ENCODE assay signal across 8 cellular contexts in the genomic region with DNA sequence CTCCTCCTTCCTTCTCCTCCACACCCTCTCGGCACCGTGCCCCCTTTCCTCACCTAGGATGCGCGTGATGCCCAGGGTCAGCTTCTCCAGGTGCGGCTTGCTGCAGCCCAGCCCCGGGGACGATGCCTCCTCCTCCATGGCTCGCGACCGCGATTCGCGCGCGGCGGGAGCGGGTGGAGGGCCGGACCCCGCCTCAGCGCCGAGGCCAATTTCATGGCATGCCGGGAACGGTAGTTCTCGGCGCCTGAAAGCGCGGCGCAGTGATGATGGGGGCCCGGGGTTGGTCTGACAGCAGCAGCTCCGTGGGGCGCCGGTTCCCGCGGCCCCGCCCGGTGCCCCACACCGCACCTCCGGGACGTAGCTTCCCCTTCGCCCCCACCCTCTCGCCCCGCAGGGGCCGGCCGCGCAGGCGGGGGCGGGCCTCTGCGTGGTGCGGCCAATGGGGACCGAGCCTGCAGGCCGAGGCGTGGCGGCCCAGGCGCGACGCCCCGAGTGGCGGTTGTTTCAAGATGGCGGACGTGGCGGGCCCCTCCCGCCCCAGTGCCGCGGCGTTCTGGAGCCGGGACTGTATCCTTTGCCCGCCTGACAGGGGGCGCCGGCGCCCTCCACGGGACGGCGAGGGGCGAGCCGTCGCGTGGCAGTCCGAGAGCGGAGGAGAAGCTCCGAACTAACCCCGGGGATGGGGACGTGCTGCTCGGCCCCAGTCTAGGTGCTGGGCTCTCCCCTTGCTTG. TPM values are rescaled to one million over a fixed set of nuclear protein-coding genes. Genes with fewer than 3 reads are reported as not detected.
DNase-seq lines count a peak whose midpoint lies in the region; ATAC-seq, FAIRE-seq and TF ChIP-seq lines count a peak whose summit lies in the region.

A gene (plus strand): TSS at position 498 of the 732 bp plus-strand sequence. CDS start 12 bp downstream, at position 510.
A gene with protein sequence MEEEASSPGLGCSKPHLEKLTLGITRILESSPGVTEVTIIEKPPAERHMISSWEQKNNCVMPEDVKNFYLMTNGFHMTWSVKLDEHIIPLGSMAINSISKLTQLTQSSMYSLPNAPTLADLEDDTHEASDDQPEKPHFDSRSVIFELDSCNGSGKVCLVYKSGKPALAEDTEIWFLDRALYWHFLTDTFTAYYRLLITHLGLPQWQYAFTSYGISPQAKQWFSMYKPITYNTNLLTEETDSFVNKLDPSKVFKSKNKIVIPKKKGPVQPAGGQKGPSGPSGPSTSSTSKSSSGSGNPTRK (minus strand): TSS at position 373 of the 732 bp plus-strand sequence. CDS start 235 bp downstream, at position 138.

- peak within 1 kb of the TSS; percentile 99 for H2AFZ ChIP-seq in keratinocyte (ENCODE audit: control insufficient read depth, low read length)

- TF ChIP-seq CTCF in AG09319 (IDR thresholded peaks at IDR 0.05; ENCODE audit: low read depth, low read length) (peak; percentile 39), activated B cell treated with CpG ODN at 0.5 μM for 24 hours (IDR thresholded peaks at IDR 0.05) (no peak), keratinocyte (optimal IDR thresholded peaks at IDR 0.05 in 1 of 3, IDR thresholded peaks at IDR 0.05 in 1 of 3, conservative IDR thresholded peaks at IDR 0.05 in 1 of 3; ENCODE audit: extremely low read depth in 1 of 3, insufficient read depth in 2 of 3, low read length in 3 of 3) (peak in 2 of 3 experiments; percentile 33 to 61)

- H3K9me3 ChIP-seq in keratinocyte (ENCODE audit: control insufficient read depth, low read depth, low read length) = no peaks in the 10 kb centered on the region

- POLR2A ChIA-PET in activated B cell treated with CpG ODN at 0.5 μM for 24 hours (lab: Charles Lee) = interaction anchor here (0.6 to 1.0 kb wide), 3 partner anchors 23 to 857 kb away, joined by 3 to 6 read pairs (median 4); a partner anchor contains a TSS

- H3K36me3 Mint-ChIP-seq in activated B cell treated with CpG ODN at 0.5 μM for 24 hours (ENCODE audit: low read depth) = peaks cover 4% of the 10 kb centered on the region

- H3K79me2 ChIP-seq in keratinocyte (ENCODE audit: control insufficient read depth, insufficient read depth, low read length) = peaks cover 20% of the 10 kb centered on the region

- H3K4me1 Mint-ChIP-seq in activated B cell treated with CpG ODN at 0.5 μM for 24 hours = peaks cover 31% of the 10 kb centered on the region

- H3K9ac ChIP-seq in keratinocyte (ENCODE audit: control insufficient read depth, extremely low read depth, insufficient read depth, low read length) = peak within 1 kb of the TSS; percentile 88

- no peak for FAIRE-seq in keratinocyte (lab: Jason Lieb, UNC)

- intact Hi-C loops in activated B cell treated with CpG ODN at 0.5 μM for 24 hours (cut with micrococcal nuclease) = loop anchor here (1.0 to 10.0 kb wide), 5 partner anchors 699 to 1854 kb away; a partner anchor contains a TSS

- H3K27me3 Mint-ChIP-seq in activated B cell treated with CpG ODN at 0.5 μM for 24 hours = no peaks in the 10 kb centered on the region

- ATAC-seq in GM18909 (IDR thresholded peaks at IDR 0.05; ENCODE audit: poor library complexity, unreplicated experiment) (peak; percentile 93), HG03159 (IDR thresholded peaks at IDR 0.05; ENCODE audit: unreplicated experiment) (peak; percentile 92), activated B cell treated with CpG ODN at 0.5 μM for 24 hours (ENCODE audit: low read depth) (peak; percentile 91)

- DNase-seq in AG09319 (ENCODE audit: extremely low read depth, low read depth) (no peak), NCI-H226 (peak; percentile 74), activated B cell treated with CpG ODN at 0.5 μM for 24 hours (peak; percentile 88), caudate nucleus (lab: John Stamatoyannopoulos, UW) (peak in 59 of 61 donors; percentile 24 to 96 (median 82)), keratinocyte (ENCODE audit: low read depth, low spot score) (no peak)
- peak; percentile 76 to 81 for DNase-seq in stimulated activated CD4-positive, alpha-beta T cell treated with anti-CD3 and anti-CD28 coated beads, Interleukin-15, amount 100 ng/mL, for 1 hour (ENCODE audit: low read depth in 1 of 2, low spot score in 1 of 2)

- no peaks in the 10 kb centered on the region for H3K27me3 ChIP-seq in keratinocyte (ENCODE audit: control insufficient read depth, extremely low read depth, insufficient read depth, low read length)

- peak within 1 kb of the TSS; percentile 84 for H3K27ac Mint-ChIP-seq in activated B cell treated with CpG ODN at 0.5 μM for 24 hours

- peak within 1 kb of the TSS; percentile 94 for H3K4me3 Mint-ChIP-seq in activated B cell treated with CpG ODN at 0.5 μM for 24 hours

- dilution Hi-C loops in keratinocyte (cut with MboI; ENCODE audit: extremely low pct_ligation_motif_present, low sequenced_read_pairs) = no loop called here

- no peaks in the 10 kb centered on the region for H3K9me3 Mint-ChIP-seq in activated B cell treated with CpG ODN at 0.5 μM for 24 hours

- CTCF ChIA-PET in activated B cell treated with CpG ODN at 0.5 μM for 24 hours (lab: Charles Lee) = interaction anchor here (1.4 to 1.8 kb wide), 3 partner anchors 10 to 20 kb away, joined by 3 to 6 read pairs (median 6); no protein-coding TSS in a partner anchor

- H3K4me2 ChIP-seq in keratinocyte (ENCODE audit: control insufficient read depth, extremely low read depth, insufficient read depth, low read depth, low read length) = peak within 1 kb of the TSS; percentile 95

- H3K36me3 ChIP-seq in keratinocyte (ENCODE audit: control insufficient read depth in 2 of 2, extremely low read depth in 1 of 2, insufficient read depth in 2 of 2, low read length in 2 of 2) = no peaks in the 10 kb centered on the region

- no peaks in the 10 kb centered on the region for H3K9me1 ChIP-seq in keratinocyte (ENCODE audit: control insufficient read depth, extremely low read depth, insufficient read depth, low read length)

- H3K4me3 ChIP-seq in keratinocyte (ENCODE audit: control insufficient read depth in 2 of 3, extremely low read depth in 1 of 3, insufficient read depth in 2 of 3, low read depth in 1 of 3, low read length in 3 of 3) = peak within 1 kb of the TSS; percentile 86 to 97 (median 92)

- H3K27ac ChIP-seq in caudate nucleus (ENCODE audit: low read depth, low read length) = peak within 1 kb of the TSS; percentile 74
- H3K27ac ChIP-seq in keratinocyte (ENCODE audit: control insufficient read depth, insufficient read depth, low read length) = peak within 1 kb of the TSS; percentile 95

- H4K20me1 ChIP-seq in keratinocyte (ENCODE audit: control insufficient read depth, extremely low read depth, insufficient read depth, low read length) = no peaks in the 10 kb centered on the region

- peaks cover 14% of the 10 kb centered on the region for H3K4me1 ChIP-seq in keratinocyte (ENCODE audit: control insufficient read depth, extremely low read depth, insufficient read depth, low read length)

RNA-seq across cellular contexts. Expression of the first gene that starts in this region (rescaled TPM):
- total RNA-seq in activated B cell treated with CpG ODN at 0.5 μM for 24 hours = 11.7 and 12.9 TPM in 2 replicates
- 3.8 to 5.5 TPM (median 3.8 TPM) in 3 replicates for polyA plus RNA-seq in keratinocyte
- polyA plus RNA-seq in keratinocyte (2011; ENCODE audit: low read depth) = 4.1 TPM
- polyA plus RNA-seq in keratinocyte (2011; cell fraction: cytosol; rRNA removed) = 2.2 and 4.1 TPM in 2 replicates
- 7.8 and 9.5 TPM in 2 replicates for polyA plus RNA-seq in keratinocyte (2011; cell fraction: nucleus; rRNA removed)
- polyA plus RNA-seq in keratinocyte (2012; ENCODE audit: low replicate concordance) = 2.1 and 2.2 TPM in 2 replicates
- 1.5 to 13.1 TPM (median 6.0 TPM) in 3 replicates for polyA minus RNA-seq in keratinocyte
- 4.2 TPM for polyA minus RNA-seq in keratinocyte (2011; cell fraction: cytosol; rRNA and poly(A)+ RNA removed)
- 11.2 and 18.8 TPM in 2 replicates for polyA minus RNA-seq in keratinocyte (2011; cell fraction: nucleus; rRNA and poly(A)+ RNA removed)

RNA-seq across cellular contexts. Expression of the second gene that starts in this region (rescaled TPM):
- 42.1 and 45.1 TPM in 2 replicates for total RNA-seq in activated B cell treated with CpG ODN at 0.5 μM for 24 hours
- 231 to 388 TPM (median 254 TPM) in 3 replicates for polyA plus RNA-seq in keratinocyte
- polyA plus RNA-seq in keratinocyte (2011; ENCODE audit: low read depth) = 19.5 TPM
- polyA plus RNA-seq in keratinocyte (2011; cell fraction: cytosol; rRNA removed) = 339 and 575 TPM in 2 replicates
- 81.4 and 92.3 TPM in 2 replicates for polyA plus RNA-seq in keratinocyte (2011; cell fraction: nucleus; rRNA removed)
- 64.1 and 142 TPM in 2 replicates for polyA plus RNA-seq in keratinocyte (2012; ENCODE audit: low replicate concordance)
- polyA minus RNA-seq in keratinocyte = 284 to 413 TPM (median 321 TPM) in 3 replicates
- 187 TPM for polyA minus RNA-seq in keratinocyte (2011; cell fraction: cytosol; rRNA and poly(A)+ RNA removed)
- 30.4 and 59.9 TPM in 2 replicates for polyA minus RNA-seq in keratinocyte (2011; cell fraction: nucleus; rRNA and poly(A)+ RNA removed)

Comparison
In these comparisons a context has a peak if more than half of its experiments do, and no peak if none do; other contexts are left out.
1. DNase-seq: peak in NCI-H226 (single experiment), activated B cell treated with CpG ODN at 0.5 μM for 24 hours (single experiment), caudate nucleus (59 of 61) and stimulated activated CD4-positive, alpha-beta T cell treated with anti-CD3 and anti-CD28 coated beads, Interleukin-15, amount 100 ng/mL, for 1 hour (2 of 2); none in AG09319 (single experiment) and keratinocyte (single experiment).
2. Peak in every context shown above with its lines, with median percentiles within 50 percentile points of each other: ATAC-seq.